In the genomic region with DNA sequence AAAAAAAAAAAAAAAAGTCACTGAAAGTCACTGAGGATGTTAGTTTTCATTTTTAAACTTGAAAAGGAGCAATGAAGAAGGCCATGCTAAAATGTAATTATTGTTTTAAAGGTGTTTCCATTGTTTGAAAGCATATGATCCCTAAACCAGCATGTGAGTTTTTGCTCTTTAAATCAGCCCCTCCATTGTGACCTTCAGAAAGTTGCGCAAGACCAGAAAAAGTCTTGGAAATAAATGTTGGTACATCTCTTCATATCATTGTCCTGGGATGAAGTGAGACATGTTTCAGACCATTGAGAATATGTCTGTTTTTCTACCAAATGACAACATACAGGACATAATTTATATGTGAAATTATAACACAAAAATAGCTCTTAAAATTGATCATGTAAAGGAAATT, we compare ENCODE assay signal across 37 cellular contexts.
"Had no signal": no experiment of that assay in that cellular context is flagged by ENCODE, and none has a peak within 500 bp of the region (broad histone marks: within the 10 kb centered on the region; RNA-seq: fewer than 3 reads in every experiment).

No MANE protein-coding gene starts in this region.

- H3K27me3 ChIP-seq: ascending aorta, cardiac muscle cell had no signal

- H3K4me3 Mint-ChIP-seq: activated B cell treated with CpG ODN at 0.5 μM for 24 hours; activated CD4-positive, alpha-beta memory T cell treated with anti-CD3 and anti-CD28 coated beads for 36 hours; activated CD4-positive, alpha-beta T cell treated with anti-CD3 and anti-CD28 coated beads, Interleukin-2, amount 10 ng/mL, durations not matched to agents 24 days and 14 days; activated CD8-positive, alpha-beta T cell treated with anti-CD3 and anti-CD28 coated beads for 36 hours; activated naive CD4-positive, alpha-beta T cell treated with anti-CD3 and anti-CD28 coated beads, Interleukin-2, amount 10 ng/mL, durations not matched to agents 7 days and 5 days; activated naive CD4-positive, alpha-beta T cell treated with anti-CD3 and anti-CD28 coated beads, Interleukin-2, amount 50 U/mL, for 24 hours; activated naive CD8-positive, alpha-beta T cell; activated naive CD8-positive, alpha-beta T cell treated with anti-CD3 and anti-CD28 coated beads, Interleukin-2, amount 10 ng/mL, durations not matched to agents 7 days and 5 days; activated naive CD8-positive, alpha-beta T cell treated with anti-CD3 and anti-CD28 coated beads, Interleukin-2, amount 50 U/mL, for 24 hours; activated T-cell treated with anti-CD3 and anti-CD28 coated beads, Interleukin-2, amount 50 U/mL, for 4 hours; activated T-cell treated with anti-CD3 and anti-CD28 coated beads, Interleukin-2, amount 50 U/mL, for 72 hours; brain; central memory CD8-positive, alpha-beta T cell; T-helper 1 cell treated with Interleukin-12 subunit alpha and Interleukin-12 subunit beta and Interleukin-4 antibody, amounts not matched to agents 30 μg/mL and 1 μg/mL, for 36 hours; T-helper 2 cell treated with Interferon-gamma antibody and Interleukin-4, amounts not matched to agents 5 μg/mL and 100 μg/mL, for 36 hours had no signal

- H3K4me1 ChIP-seq: ascending aorta had no signal

- H3K36me3 Mint-ChIP-seq: activated CD4-positive, alpha-beta memory T cell treated with anti-CD3 and anti-CD28 coated beads for 36 hours; activated naive CD4-positive, alpha-beta T cell treated with anti-CD3 and anti-CD28 coated beads, Interleukin-2, amount 10 ng/mL, durations not matched to agents 7 days and 5 days; activated naive CD4-positive, alpha-beta T cell treated with anti-CD3 and anti-CD28 coated beads, Interleukin-2, amount 50 U/mL, for 24 hours; activated naive CD8-positive, alpha-beta T cell; activated naive CD8-positive, alpha-beta T cell treated with anti-CD3 and anti-CD28 coated beads, Interleukin-2, amount 10 ng/mL, durations not matched to agents 7 days and 5 days had no signal

- ATAC-seq: activated CD8-positive, alpha-beta T cell treated with anti-CD3 and anti-CD28 coated beads for 36 hours; activated naive CD8-positive, alpha-beta T cell treated with anti-CD3 and anti-CD28 coated beads, Interleukin-2, amount 50 U/mL, for 24 hours; activated T-cell treated with anti-CD3 and anti-CD28 coated beads, Interleukin-2, amount 50 U/mL, for 4 hours; activated T-cell treated with anti-CD3 and anti-CD28 coated beads, Interleukin-2, amount 50 U/mL, for 72 hours had no signal

- FAIRE-seq: bronchial epithelial cell, TTC549 had no signal

- H3K4me3 ChIP-seq: ascending aorta, cardiac muscle cell had no signal

- H3K9me3 ChIP-seq: ascending aorta had no signal

- H3K4me1 Mint-ChIP-seq: activated B cell treated with CpG ODN at 0.5 μM for 24 hours; activated CD4-positive, alpha-beta T cell treated with anti-CD3 and anti-CD28 coated beads, Interleukin-2, amount 10 ng/mL, durations not matched to agents 24 days and 14 days; activated naive CD4-positive, alpha-beta T cell treated with anti-CD3 and anti-CD28 coated beads, Interleukin-2, amount 10 ng/mL, durations not matched to agents 7 days and 5 days; activated naive CD4-positive, alpha-beta T cell treated with anti-CD3 and anti-CD28 coated beads, Interleukin-2, amount 50 U/mL, for 24 hours; activated naive CD8-positive, alpha-beta T cell treated with anti-CD3 and anti-CD28 coated beads, Interleukin-2, amount 10 ng/mL, durations not matched to agents 7 days and 5 days; activated naive CD8-positive, alpha-beta T cell treated with anti-CD3 and anti-CD28 coated beads, Interleukin-2, amount 50 U/mL, for 24 hours; central memory CD8-positive, alpha-beta T cell had no signal

- H3K36me3 ChIP-seq: ascending aorta, cardiac muscle cell had no signal

- DNase-seq: activated B cell treated with CpG ODN at 0.5 μM for 24 hours; activated CD4-positive, alpha-beta memory T cell treated with anti-CD3 and anti-CD28 coated beads for 36 hours; activated CD4-positive, alpha-beta T cell treated with anti-CD3 and anti-CD28 coated beads for 4 hours; activated CD4-positive, alpha-beta T cell treated with anti-CD3 and anti-CD28 coated beads, Interleukin-2, amount 10 ng/mL, durations not matched to agents 24 days and 14 days; activated CD4-positive, alpha-beta T cell treated with anti-CD3 and anti-CD28 coated beads, Interleukin-2, amount 50 U/mL, for 1 hour; activated CD4-positive, alpha-beta T cell treated with anti-CD3 and anti-CD28 coated beads, Interleukin-2, amount 50 U/mL, for 4 hours; activated CD4-positive, CD25-positive, alpha-beta regulatory T cell treated with anti-CD3 and anti-CD28 coated beads, Interleukin-2, amount 50 U/mL, for 72 hours; activated CD8-positive, alpha-beta memory T cell treated with anti-CD3 and anti-CD28 coated beads, Interleukin-2, amount 50 U/mL, for 4 hours; activated CD8-positive, alpha-beta T cell treated with anti-CD3 and anti-CD28 coated beads for 36 hours; activated effector memory CD4-positive, alpha-beta T cell treated with Interleukin-2 at 50 U/mL for 16 hours; activated gamma-delta T cell; activated naive CD4-positive, alpha-beta T cell treated with anti-CD3 and anti-CD28 coated beads, Interleukin-2, amount 10 ng/mL, durations not matched to agents 7 days and 5 days; activated naive CD4-positive, alpha-beta T cell treated with Interleukin-2 at 50 U/mL for 16 hours; activated naive CD8-positive, alpha-beta T cell treated with anti-CD3 and anti-CD28 coated beads, Interleukin-2, amount 10 ng/mL, durations not matched to agents 7 days and 5 days; activated naive CD8-positive, alpha-beta T cell treated with anti-CD3 and anti-CD28 coated beads, Interleukin-2, amount 50 U/mL, for 24 hours; activated T-cell treated with anti-CD3 and anti-CD28 coated beads for 4 hours; activated T-cell treated with anti-CD3 and anti-CD28 coated beads, Interleukin-2, amount 50 U/mL, for 1 hour; activated T-cell treated with anti-CD3 and anti-CD28 coated beads, Interleukin-2, amount 50 U/mL, for 4 hours; activated T-cell treated with anti-CD3 and anti-CD28 coated beads, Interleukin-2, amount 50 U/mL, for 72 hours; amygdala; anterior cingulate cortex; caudate nucleus; cerebellar nuclear complex; T-helper 2 cell; T-helper 9 cell had no signal

- H3K27ac Mint-ChIP-seq: activated B cell treated with CpG ODN at 0.5 μM for 24 hours; activated CD4-positive, alpha-beta memory T cell treated with anti-CD3 and anti-CD28 coated beads for 36 hours; activated CD4-positive, alpha-beta T cell treated with anti-CD3 and anti-CD28 coated beads, Interleukin-2, amount 10 ng/mL, durations not matched to agents 24 days and 14 days; activated CD8-positive, alpha-beta T cell treated with anti-CD3 and anti-CD28 coated beads for 36 hours; activated naive CD4-positive, alpha-beta T cell treated with anti-CD3 and anti-CD28 coated beads, Interleukin-2, amount 10 ng/mL, durations not matched to agents 7 days and 5 days; activated naive CD4-positive, alpha-beta T cell treated with anti-CD3 and anti-CD28 coated beads, Interleukin-2, amount 50 U/mL, for 24 hours; activated naive CD8-positive, alpha-beta T cell; activated naive CD8-positive, alpha-beta T cell treated with anti-CD3 and anti-CD28 coated beads, Interleukin-2, amount 10 ng/mL, durations not matched to agents 7 days and 5 days; activated naive CD8-positive, alpha-beta T cell treated with anti-CD3 and anti-CD28 coated beads, Interleukin-2, amount 50 U/mL, for 24 hours; activated T-cell treated with anti-CD3 and anti-CD28 coated beads, Interleukin-2, amount 50 U/mL, for 72 hours; activated T-helper 2 cell treated with anti-CD3 and anti-CD28 coated beads, Interferon-gamma antibody, Interleukin-2, Interleukin-4, amounts not matched to agents 10 μg/mL and 5 μg/mL and 100 μg/mL, durations not matched to agents 14 hours and 24 hours and 36 hours; brain; T-helper 1 cell treated with Interleukin-12 subunit alpha and Interleukin-12 subunit beta and Interleukin-4 antibody, amounts not matched to agents 30 μg/mL and 1 μg/mL, for 36 hours; T-helper 2 cell treated with Interferon-gamma antibody and Interleukin-4, amounts not matched to agents 5 μg/mL and 100 μg/mL, for 36 hours had no signal

- H3K9me3 Mint-ChIP-seq: activated B cell treated with CpG ODN at 0.5 μM for 24 hours; activated CD4-positive, alpha-beta memory T cell treated with anti-CD3 and anti-CD28 coated beads for 36 hours; activated CD4-positive, alpha-beta T cell treated with anti-CD3 and anti-CD28 coated beads, Interleukin-2, amount 10 ng/mL, durations not matched to agents 24 days and 14 days; activated CD8-positive, alpha-beta T cell treated with anti-CD3 and anti-CD28 coated beads for 36 hours; activated naive CD4-positive, alpha-beta T cell treated with anti-CD3 and anti-CD28 coated beads, Interleukin-2, amount 10 ng/mL, durations not matched to agents 7 days and 5 days; activated naive CD4-positive, alpha-beta T cell treated with anti-CD3 and anti-CD28 coated beads, Interleukin-2, amount 50 U/mL, for 24 hours; activated naive CD8-positive, alpha-beta T cell treated with anti-CD3 and anti-CD28 coated beads, Interleukin-2, amount 10 ng/mL, durations not matched to agents 7 days and 5 days; activated naive CD8-positive, alpha-beta T cell treated with anti-CD3 and anti-CD28 coated beads, Interleukin-2, amount 50 U/mL, for 24 hours; activated T-cell treated with anti-CD3 and anti-CD28 coated beads, Interleukin-2, amount 50 U/mL, for 72 hours; activated T-helper 2 cell treated with anti-CD3 and anti-CD28 coated beads, Interferon-gamma antibody, Interleukin-2, Interleukin-4, amounts not matched to agents 10 μg/mL and 5 μg/mL and 100 μg/mL, durations not matched to agents 14 hours and 24 hours and 36 hours; central memory CD8-positive, alpha-beta T cell; T-helper 1 cell treated with Interleukin-12 subunit alpha and Interleukin-12 subunit beta and Interleukin-4 antibody, amounts not matched to agents 30 μg/mL and 1 μg/mL, for 36 hours; T-helper 2 cell treated with Interferon-gamma antibody and Interleukin-4, amounts not matched to agents 5 μg/mL and 100 μg/mL, for 36 hours had no signal

- H3K27me3 Mint-ChIP-seq: activated B cell treated with CpG ODN at 0.5 μM for 24 hours; activated CD4-positive, alpha-beta memory T cell treated with anti-CD3 and anti-CD28 coated beads for 36 hours; activated CD4-positive, alpha-beta T cell treated with anti-CD3 and anti-CD28 coated beads, Interleukin-2, amount 10 ng/mL, durations not matched to agents 24 days and 14 days; activated CD8-positive, alpha-beta T cell treated with anti-CD3 and anti-CD28 coated beads for 36 hours; activated naive CD4-positive, alpha-beta T cell treated with anti-CD3 and anti-CD28 coated beads, Interleukin-2, amount 10 ng/mL, durations not matched to agents 7 days and 5 days; activated naive CD4-positive, alpha-beta T cell treated with anti-CD3 and anti-CD28 coated beads, Interleukin-2, amount 50 U/mL, for 24 hours; activated naive CD8-positive, alpha-beta T cell; activated naive CD8-positive, alpha-beta T cell treated with anti-CD3 and anti-CD28 coated beads, Interleukin-2, amount 10 ng/mL, durations not matched to agents 7 days and 5 days; activated naive CD8-positive, alpha-beta T cell treated with anti-CD3 and anti-CD28 coated beads, Interleukin-2, amount 50 U/mL, for 24 hours; brain; central memory CD8-positive, alpha-beta T cell had no signal

- H3K27ac ChIP-seq: ascending aorta, cardiac muscle cell, VCaP had no signal
